Comparison of ENCODE assay signal across 16 cellular contexts in the genomic region with DNA sequence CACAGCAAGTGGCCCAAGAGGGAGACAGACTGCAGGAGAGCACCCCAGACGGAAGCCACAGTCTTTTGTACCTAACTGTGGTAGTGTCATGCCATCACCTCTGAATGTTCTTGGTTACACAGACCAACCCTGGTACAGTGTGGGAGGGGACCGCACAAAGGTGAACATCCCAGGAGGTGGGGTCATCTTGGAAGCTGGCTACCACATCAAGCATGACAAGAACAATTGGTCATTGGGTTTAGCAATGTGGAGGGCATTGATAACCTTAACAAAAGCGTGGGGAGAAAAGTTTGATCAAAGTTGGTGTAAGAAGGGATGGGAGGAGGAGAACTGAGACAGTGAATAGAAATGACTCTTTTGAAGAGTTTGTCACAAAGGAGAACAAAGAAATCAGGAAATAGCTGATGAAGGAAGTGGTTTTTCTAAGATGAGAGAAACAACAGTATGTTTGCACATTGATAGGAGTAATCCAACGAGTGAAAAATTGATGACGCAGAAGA.
DNase-seq lines count a peak whose midpoint lies in the region; ATAC-seq and TF ChIP-seq lines count a peak whose summit lies in the region.
"Had no signal": no experiment of that assay in that cellular context is flagged by ENCODE, and none has a peak within 500 bp of the region (broad histone marks: within the 10 kb centered on the region; RNA-seq: fewer than 3 reads in every experiment).

No MANE protein-coding gene starts in this region.

- peaks cover 2 to 7% of the 10 kb centered on the region in 2 donors for H3K4me1 Mint-ChIP-seq in effector memory CD8-positive, alpha-beta T cell (ENCODE audit: low read depth in 2 of 2)

- no peak overlapping the region for H3K4me3 ChIP-seq in right atrium auricular region
- H3K4me3 ChIP-seq: lower lobe of right lung, pancreas had no signal

- no peaks in the 10 kb centered on the region for H3K36me3 Mint-ChIP-seq in effector memory CD8-positive, alpha-beta T cell (ENCODE audit: insufficient read depth)
- H3K36me3 Mint-ChIP-seq: IgD-negative memory B cell had no signal

- no peak for TF ChIP-seq CTCF in right atrium auricular region (IDR thresholded peaks at IDR 0.05)

- H3K9me3 ChIP-seq in right atrium auricular region = no peaks in the 10 kb centered on the region
- H3K9me3 ChIP-seq: lower lobe of right lung, pancreas had no signal

- H3K27me3 ChIP-seq in right atrium auricular region = no peaks in the 10 kb centered on the region

- H3K4me3 Mint-ChIP-seq in effector memory CD8-positive, alpha-beta T cell = no peak overlapping the region
- H3K4me3 Mint-ChIP-seq: IgD-negative memory B cell had no signal

- no peak overlapping the region for H3K27ac ChIP-seq in right atrium auricular region
- H3K27ac ChIP-seq: lower lobe of right lung, pancreas had no signal

- no peak overlapping the region for H3K27ac Mint-ChIP-seq in effector memory CD8-positive, alpha-beta T cell
- H3K27ac Mint-ChIP-seq: IgD-negative memory B cell had no signal

- ATAC-seq in effector memory CD8-positive, alpha-beta T cell (replicated peaks) = peak; percentile 80
- no peak for ATAC-seq in HG02763 (IDR thresholded peaks at IDR 0.05; ENCODE audit: unreplicated experiment)
- ATAC-seq: pancreas had no signal

- H3K4me1 ChIP-seq in right atrium auricular region = no peaks in the 10 kb centered on the region
- H3K4me1 ChIP-seq: lower lobe of right lung, pancreas had no signal

- peaks cover 7 to 25% of the 10 kb centered on the region in 2 donors for H3K27me3 Mint-ChIP-seq in effector memory CD8-positive, alpha-beta T cell

- H3K36me3 ChIP-seq in right atrium auricular region = no peaks in the 10 kb centered on the region
- H3K36me3 ChIP-seq: lower lobe of right lung, pancreas had no signal

- no peaks in the 10 kb centered on the region for H3K9me3 Mint-ChIP-seq in effector memory CD8-positive, alpha-beta T cell
- H3K9me3 Mint-ChIP-seq: IgD-negative memory B cell had no signal

- DNase-seq in T-helper 2 cell (peak in 3 of 5 experiments; percentile 5 to 81 (median 42)), activated T-cell treated with anti-CD3 and anti-CD28 coated beads for 1 hour (ENCODE audit: low read depth) (peak; percentile 22), right atrium auricular region (ENCODE audit: low spot score) (no peak), NCI-H2196 (lab: John Stamatoyannopoulos, UW; ENCODE audit: unreplicated experiment) (no peak), SIG-M5 (lab: John Stamatoyannopoulos, UW) (no peak)
- peak in 2 of 3 experiments; percentile 4 to 18 for DNase-seq in effector memory CD8-positive, alpha-beta T cell
- peak; percentile 57 for DNase-seq in stimulated activated CD8-positive, alpha-beta memory T cell treated with anti-CD3 and anti-CD28 coated beads, Interleukin-4, amount 100 ng/mL, for 48 hours
- DNase-seq: amniotic stem cell, Calu3, H7, head of caudate nucleus, lower lobe of right lung, NCI-H2029, pancreas had no signal

Comparison
In these comparisons a context has a peak if more than half of its experiments do, and no peak if none do; other contexts are left out.
1. DNase-seq: peak in T-helper 2 cell (3 of 5), activated T-cell treated with anti-CD3 and anti-CD28 coated beads for 1 hour (single experiment), effector memory CD8-positive, alpha-beta T cell (2 of 3) and stimulated activated CD8-positive, alpha-beta memory T cell treated with anti-CD3 and anti-CD28 coated beads, Interleukin-4, amount 100 ng/mL, for 48 hours (single experiment); none in right atrium auricular region (single experiment), NCI-H2196 (single experiment) and SIG-M5 (single experiment).